In genomic region chr14:104244221-104245011, GRCh38 we compare ENCODE assay signal across 29 cellular contexts.
DNase-seq lines count a peak whose midpoint lies in the region; ATAC-seq, FAIRE-seq and TF ChIP-seq lines count a peak whose summit lies in the region.
"Had no signal": no experiment of that assay in that cellular context is flagged by ENCODE, and none has a peak within 500 bp of the region (broad histone marks: within the 10 kb centered on the region; RNA-seq: fewer than 3 reads in every experiment).

No MANE protein-coding gene starts in this region.

- H3K4me3 Mint-ChIP-seq in activated T-cell treated with anti-CD3 and anti-CD28 coated beads, Interleukin-2, amount 50 U/mL, for 72 hours, result no peak overlapping the region
- H3K4me3 Mint-ChIP-seq in type B pancreatic cell, result no peak overlapping the region
- H3K4me3 Mint-ChIP-seq: activated CD4-positive, alpha-beta T cell treated with anti-CD3 and anti-CD28 coated beads, Interleukin-2, amount 10 ng/mL, durations not matched to agents 24 days and 14 days; activated naive CD8-positive, alpha-beta T cell treated with anti-CD3 and anti-CD28 coated beads, Interleukin-2, amount 50 U/mL, for 24 hours; activated T-cell treated with anti-CD3 and anti-CD28 coated beads, Interleukin-2, amount 50 U/mL, for 4 hours; effector memory CD8-positive, alpha-beta T cell; naive thymus-derived CD8-positive, alpha-beta T cell had no signal

- peaks cover 0 to 13% of the 10 kb centered on the region in 2 donors for H3K9me3 ChIP-seq in kidney (ENCODE audit: control insufficient read depth in 1 of 2, low read length in 2 of 2)
- H3K9me3 ChIP-seq in trophoblast cell (ENCODE audit: insufficient read depth, low read depth, low read length), result peaks cover 16% of the 10 kb centered on the region
- H3K9me3 ChIP-seq: ovary had no signal

- H3K4me3 ChIP-seq in kidney (ENCODE audit: low read length in 2 of 2) (no peak overlapping the region), trophoblast cell (ENCODE audit: low read depth, low read length) (no peak overlapping the region)
- H3K4me3 ChIP-seq: ovary, SJSA1, upper lobe of left lung had no signal

- no CpG with 5 or more reads among the region's 23 CpGs for WGBS in trophoblast cell (ENCODE audit: extremely low coverage, insufficient coverage, insufficient read length)

- H2BK12ac ChIP-seq in trophoblast cell (ENCODE audit: low read length), result no peak overlapping the region

- no peak overlapping the region for H2BK5ac ChIP-seq in trophoblast cell (ENCODE audit: low read depth, low read length, poor library complexity)

- no peak overlapping the region for H4K91ac ChIP-seq in trophoblast cell (ENCODE audit: low read depth, low read length)

- no peak overlapping the region for H3K27ac ChIP-seq in kidney (ENCODE audit: low read depth in 2 of 2, low read length in 2 of 2)
- H3K27ac ChIP-seq in trophoblast cell (ENCODE audit: low read depth, low read length), result no peak overlapping the region
- H3K27ac ChIP-seq: C4-2B, ovary, SJSA1, upper lobe of left lung, WERI-Rb-1 had no signal

- no peak overlapping the region for H3K4me2 ChIP-seq in trophoblast cell (ENCODE audit: low read length)

- no peak overlapping the region for H3K27ac Mint-ChIP-seq in activated T-cell treated with anti-CD3 and anti-CD28 coated beads, Interleukin-2, amount 50 U/mL, for 72 hours
- H3K27ac Mint-ChIP-seq in type B pancreatic cell, result no peak overlapping the region
- H3K27ac Mint-ChIP-seq: activated CD4-positive, alpha-beta T cell treated with anti-CD3 and anti-CD28 coated beads, Interleukin-2, amount 10 ng/mL, durations not matched to agents 24 days and 14 days; activated naive CD8-positive, alpha-beta T cell treated with anti-CD3 and anti-CD28 coated beads, Interleukin-2, amount 50 U/mL, for 24 hours; effector memory CD8-positive, alpha-beta T cell; naive thymus-derived CD8-positive, alpha-beta T cell had no signal

- no peak overlapping the region for H3K23ac ChIP-seq in trophoblast cell (ENCODE audit: low read length)

- FAIRE-seq in kidney (lab: Jason Lieb, UNC), result no peak
- FAIRE-seq: keratinocyte had no signal

- H3K4me1 ChIP-seq in kidney (ENCODE audit: control insufficient read depth in 1 of 2, insufficient read depth in 1 of 2, low read depth in 1 of 2, low read length in 2 of 2), result no peaks in the 10 kb centered on the region
- H3K4me1 ChIP-seq in trophoblast cell (ENCODE audit: control insufficient read depth in 1 of 2, insufficient read depth in 2 of 2, low read length in 2 of 2), result no peaks in the 10 kb centered on the region
- H3K4me1 ChIP-seq: SJSA1, upper lobe of left lung had no signal

- no peaks in the 10 kb centered on the region for H3K27me3 ChIP-seq in trophoblast cell (ENCODE audit: insufficient read depth, low read length)
- H3K27me3 ChIP-seq: ovary, SJSA1, upper lobe of left lung had no signal

- peak overlapping the region; percentile 9 for H2AFZ ChIP-seq in trophoblast cell (ENCODE audit: insufficient read depth, low read length, poor library complexity)

- H3K9ac ChIP-seq in kidney (ENCODE audit: low read length in 2 of 2) (no peak overlapping the region), trophoblast cell (ENCODE audit: low read length) (no peak overlapping the region)

- H3K79me1 ChIP-seq in trophoblast cell (ENCODE audit: low read length), result no peaks in the 10 kb centered on the region

- H3K18ac ChIP-seq in trophoblast cell (ENCODE audit: low read length), result no peak overlapping the region

- H2BK120ac ChIP-seq in trophoblast cell (ENCODE audit: insufficient read depth, low read length, poor library complexity), result no peak overlapping the region

- no peak overlapping the region for H4K12ac ChIP-seq in trophoblast cell (ENCODE audit: low read depth, low read length)

- no peaks in the 10 kb centered on the region for H3K27me3 Mint-ChIP-seq in activated T-cell treated with anti-CD3 and anti-CD28 coated beads, Interleukin-2, amount 50 U/mL, for 72 hours (ENCODE audit: low read depth)
- H3K27me3 Mint-ChIP-seq in type B pancreatic cell, result no peaks in the 10 kb centered on the region
- H3K27me3 Mint-ChIP-seq: activated CD4-positive, alpha-beta T cell treated with anti-CD3 and anti-CD28 coated beads, Interleukin-2, amount 10 ng/mL, durations not matched to agents 24 days and 14 days had no signal

- H3K4me1 Mint-ChIP-seq in activated T-cell treated with anti-CD3 and anti-CD28 coated beads, Interleukin-2, amount 50 U/mL, for 72 hours (ENCODE audit: low read depth), result no peaks in the 10 kb centered on the region
- H3K4me1 Mint-ChIP-seq in type B pancreatic cell (ENCODE audit: unreplicated experiment), result peaks cover 12% of the 10 kb centered on the region
- H3K4me1 Mint-ChIP-seq: activated CD4-positive, alpha-beta T cell treated with anti-CD3 and anti-CD28 coated beads, Interleukin-2, amount 10 ng/mL, durations not matched to agents 24 days and 14 days; activated naive CD8-positive, alpha-beta T cell treated with anti-CD3 and anti-CD28 coated beads, Interleukin-2, amount 50 U/mL, for 24 hours had no signal

- no peak overlapping the region for H3K4ac ChIP-seq in trophoblast cell (ENCODE audit: low read depth, low read length)

- intact Hi-C loops in kidney (cut with DNase I), result no loop called here

- no peak overlapping the region for H4K8ac ChIP-seq in trophoblast cell (ENCODE audit: low read depth, low read length)

- no peaks in the 10 kb centered on the region for H3K79me2 ChIP-seq in trophoblast cell (ENCODE audit: control insufficient read depth, insufficient read depth, low read length, poor library complexity)

- H3K36me3 ChIP-seq in kidney (ENCODE audit: control insufficient read depth in 1 of 2, insufficient read depth in 2 of 2, low read length in 2 of 2) (no peaks in the 10 kb centered on the region), trophoblast cell (ENCODE audit: control insufficient read depth in 1 of 2, insufficient read depth in 2 of 2, low read length in 2 of 2) (no peaks in the 10 kb centered on the region)
- H3K36me3 ChIP-seq: ovary, SJSA1, upper lobe of left lung, WERI-Rb-1 had no signal

- no peaks in the 10 kb centered on the region for H3K36me3 Mint-ChIP-seq in activated T-cell treated with anti-CD3 and anti-CD28 coated beads, Interleukin-2, amount 50 U/mL, for 72 hours (ENCODE audit: insufficient read depth in 2 of 2)
- H3K36me3 Mint-ChIP-seq in type B pancreatic cell, result no peaks in the 10 kb centered on the region

- no peak overlapping the region for H3K14ac ChIP-seq in trophoblast cell (ENCODE audit: low read length)

- H2AK5ac ChIP-seq in trophoblast cell (ENCODE audit: low read length), result no peak overlapping the region

- no peaks in the 10 kb centered on the region for H3K9me3 Mint-ChIP-seq in activated T-cell treated with anti-CD3 and anti-CD28 coated beads, Interleukin-2, amount 50 U/mL, for 72 hours
- H3K9me3 Mint-ChIP-seq in type B pancreatic cell, result no peaks in the 10 kb centered on the region
- H3K9me3 Mint-ChIP-seq: activated naive CD8-positive, alpha-beta T cell treated with anti-CD3 and anti-CD28 coated beads, Interleukin-2, amount 50 U/mL, for 24 hours; effector memory CD8-positive, alpha-beta T cell had no signal

- TF ChIP-seq CTCF in kidney (IDR thresholded peaks at IDR 0.05; ENCODE audit: borderline replicate concordance, extremely low read depth, insufficient read depth) (no peak), type B pancreatic cell (conservative IDR thresholded peaks at IDR 0.05) (no peak)

- peak; percentile 10 for DNase-seq in activated T-cell treated with anti-CD3 and anti-CD28 coated beads, Interleukin-2, amount 50 U/mL, for 1 hour
- DNase-seq in activated T-cell treated with anti-CD3 and anti-CD28 coated beads, Interleukin-2, amount 50 U/mL, for 72 hours, result no peak
- DNase-seq in kidney (peak; percentile 55), trophoblast cell (no peak), type B pancreatic cell (ENCODE audit: extremely low spot score, unreplicated experiment) (peak; percentile 60), NCI-H2227 (lab: John Stamatoyannopoulos, UW; ENCODE audit: unreplicated experiment) (no peak), CD1c-positive myeloid dendritic cell (ENCODE audit: extremely low spot score) (no peak)
- DNase-seq: activated CD4-positive, alpha-beta T cell treated with anti-CD3 and anti-CD28 coated beads, Interleukin-2, amount 10 ng/mL, durations not matched to agents 24 days and 14 days; activated gamma-delta T cell treated with Interleukin-2 at 50 U/mL for 16 hours; activated naive CD8-positive, alpha-beta T cell treated with anti-CD3 and anti-CD28 coated beads, Interleukin-2, amount 50 U/mL, for 24 hours; activated T-cell treated with anti-CD3 and anti-CD28 coated beads, Interleukin-2, amount 50 U/mL, for 4 hours; central memory CD4-positive, alpha-beta T cell; DMS79; effector memory CD8-positive, alpha-beta T cell; GDM1; IMR-90; MV-4-11; NCI-H2107; NCI-H774; WERI-Rb-1 had no signal

- no peak for ATAC-seq in activated T-cell treated with anti-CD3 and anti-CD28 coated beads, Interleukin-2, amount 50 U/mL, for 72 hours (replicated peaks in 1 of 2)
- ATAC-seq in HG02798 (IDR thresholded peaks at IDR 0.05; ENCODE audit: poor library complexity, unreplicated experiment), result no peak
- ATAC-seq: activated naive CD8-positive, alpha-beta T cell treated with anti-CD3 and anti-CD28 coated beads, Interleukin-2, amount 50 U/mL, for 24 hours; activated T-cell treated with anti-CD3 and anti-CD28 coated beads, Interleukin-2, amount 50 U/mL, for 4 hours; effector memory CD8-positive, alpha-beta T cell; HCT116; naive thymus-derived CD8-positive, alpha-beta T cell; right cardiac atrium had no signal

Comparison
In these comparisons a context has a peak if more than half of its experiments do, and no peak if none do; other contexts are left out.
1. DNase-seq: peak in activated T-cell treated with anti-CD3 and anti-CD28 coated beads, Interleukin-2, amount 50 U/mL, for 1 hour (single experiment), kidney (single experiment) and type B pancreatic cell (single experiment); none in activated T-cell treated with anti-CD3 and anti-CD28 coated beads, Interleukin-2, amount 50 U/mL, for 72 hours (0 of 2), trophoblast cell (0 of 2), NCI-H2227 (single experiment) and CD1c-positive myeloid dendritic cell (single experiment).